8 cellular contexts compared by ENCODE assay signal in genomic region chr3:48504051-48504946, GRCh38. TPM values are rescaled to one million over a fixed set of nuclear protein-coding genes. Genes with fewer than 3 reads are reported as not detected.
A peak's percentile ranks its signal among the peaks of the same experiment; 100 is the strongest.
DNase-seq lines count a peak whose midpoint lies in the region; ATAC-seq lines count a peak whose summit lies in the region.

Gene SHISA5, minus strand, starts transcription at chr3:48504174. Its CDS starts 80 bp downstream, at chr3:48504094.

- H3K4me1 ChIP-seq in mononuclear cell (ENCODE audit: insufficient read depth, low read length) = peaks cover 44% of the 10 kb centered on the region

- DNase-seq in DMS 273 (lab: John Stamatoyannopoulos, UW; ENCODE audit: unreplicated experiment) (peak; percentile 58), DMS 273 treated with DMSO at 0.1 percent for 48 hours (lab: John Stamatoyannopoulos, UW) (no peak), NCI-H460 (ENCODE audit: extremely low read depth, low read depth) (peak; percentile 28), activated T-cell treated with anti-CD3 and anti-CD28 coated beads for 4 hours (peak; percentile 31), epithelial cell of prostate (ENCODE audit: low read depth, low spot score) (no peak)
- peak; percentile 35 to 39 for DNase-seq in stimulated activated CD8-positive, alpha-beta memory T cell treated with anti-CD3 and anti-CD28 coated beads, Interleukin-7, amount 100 ng/mL, for 48 hours (ENCODE audit: extremely low read depth in 1 of 2, low read depth in 1 of 2)

- peak within 1 kb of the TSS; percentile 37 for H3K27ac ChIP-seq in epithelial cell of prostate

- H3K27me3 ChIP-seq in mononuclear cell (ENCODE audit: insufficient read depth, low read length) = no peaks in the 10 kb centered on the region

- no peak for ATAC-seq in GM19035 (IDR thresholded peaks at IDR 0.05; ENCODE audit: unreplicated experiment)

- H3K4me3 ChIP-seq in mononuclear cell (ENCODE audit: low read length) = peak within 1 kb of the TSS; percentile 54

- H3K9me3 ChIP-seq in mononuclear cell (ENCODE audit: low read depth, low read length) = no peaks in the 10 kb centered on the region

RNA-seq across cellular contexts. Expression of gene SHISA5, which starts in this region (rescaled TPM):
- 124 and 139 TPM in 2 replicates for total RNA-seq in NCI-H460 (2014; rRNA removed; shearing (Covaris generic))
- 103 and 132 TPM in 2 replicates for polyA plus RNA-seq in NCI-H460 (2014; cell fraction: nucleus; rRNA removed)
- total RNA-seq in mononuclear cell = 64.1 TPM

Comparison
In these comparisons a context has a peak if more than half of its experiments do, and no peak if none do; other contexts are left out.
1. DNase-seq: peak in DMS 273 (single experiment), NCI-H460 (single experiment), activated T-cell treated with anti-CD3 and anti-CD28 coated beads for 4 hours (single experiment) and stimulated activated CD8-positive, alpha-beta memory T cell treated with anti-CD3 and anti-CD28 coated beads, Interleukin-7, amount 100 ng/mL, for 48 hours (2 of 2); none in DMS 273 treated with DMSO at 0.1 percent for 48 hours (single experiment) and epithelial cell of prostate (single experiment).